In genomic region chr5:21236104-21236503, GRCh38 we compare ENCODE assay signal across 18 cellular contexts.
A peak's percentile ranks its signal among the peaks of the same experiment; 100 is the strongest.
DNase-seq lines count a peak whose midpoint lies in the region; ATAC-seq, FAIRE-seq and TF ChIP-seq lines count a peak whose summit lies in the region.
"Had no signal": no experiment of that assay in that cellular context is flagged by ENCODE, and none has a peak within 500 bp of the region (broad histone marks: within the 10 kb centered on the region; RNA-seq: fewer than 3 reads in every experiment).

No MANE protein-coding gene starts in this region.

- H2AFZ ChIP-seq in endothelial cell of umbilical vein (ENCODE audit: low read depth, low read length) (no peak overlapping the region), smooth muscle cell (ENCODE audit: low read depth) (no peak overlapping the region)

- H3K9me1 ChIP-seq in endothelial cell of umbilical vein (replicated peaks; ENCODE audit: control insufficient read depth, extremely low read depth, insufficient read depth, low read length): no peaks in the 10 kb centered on the region

- H3K36me3 ChIP-seq in endothelial cell of umbilical vein (ENCODE audit: control insufficient read depth in 2 of 2, extremely low read depth in 1 of 2, insufficient read depth in 2 of 2, low read length in 2 of 2): no peaks in the 10 kb centered on the region
- no peaks in the 10 kb centered on the region for H3K36me3 ChIP-seq in smooth muscle cell (ENCODE audit: low read depth)
- H3K36me3 ChIP-seq: Peyer's patch, SJCRH30 had no signal

- H3K4me2 ChIP-seq in endothelial cell of umbilical vein (ENCODE audit: insufficient read depth, low read length): peak overlapping the region; percentile 59
- no peak overlapping the region for H3K4me2 ChIP-seq in smooth muscle cell

- H4K20me1 ChIP-seq in endothelial cell of umbilical vein (replicated peaks; ENCODE audit: control insufficient read depth, extremely low read depth, insufficient read depth, low read length) (no peaks in the 10 kb centered on the region), smooth muscle cell (ENCODE audit: low read depth) (no peaks in the 10 kb centered on the region)

- H3F3A ChIP-seq in smooth muscle cell (ENCODE audit: low read depth): no peaks in the 10 kb centered on the region

- H3K27me3 ChIP-seq in endothelial cell of umbilical vein (ENCODE audit: control insufficient read depth in 2 of 2, insufficient read depth in 2 of 2, low read length in 2 of 2) (no peaks in the 10 kb centered on the region), smooth muscle cell (ENCODE audit: low read depth) (no peaks in the 10 kb centered on the region)
- H3K27me3 ChIP-seq: Peyer's patch, SJCRH30 had no signal

- no peak for FAIRE-seq in endothelial cell of umbilical vein (lab: Jason Lieb, UNC)
- FAIRE-seq: G401.6, GM12892, GM18507 had no signal

- DNase-seq in NCI-H2171 treated with DMSO at 0.1 percent for 48 hours (lab: John Stamatoyannopoulos, UW) (peak; percentile 15), NCI-H2171 (lab: John Stamatoyannopoulos, UW) (no peak), NCI-H69 (lab: John Stamatoyannopoulos, UW) (peak; percentile 55), endothelial cell of umbilical vein (ENCODE audit: low read depth, low spot score) (no peak), smooth muscle cell (lab: John Stamatoyannopoulos, UW; ENCODE audit: unreplicated experiment) (no peak), substantia nigra (lab: John Stamatoyannopoulos, UW) (no peak), NCI-H82 treated with DMSO at 0.1 percent for 48 hours (lab: John Stamatoyannopoulos, UW; ENCODE audit: unreplicated experiment) (no peak)
- DNase-seq: Kasumi-1, NCI-H1105, NCI-H2081 treated with DMSO at 0.1 percent for 48 hours, NCI-H510A treated with DMSO at 0.1 percent for 48 hours, Peyer's patch, SJCRH30 had no signal

- TF ChIP-seq POLR2A in endothelial cell of umbilical vein (IDR thresholded peaks at IDR 0.05; ENCODE audit: low read depth, low read length): no peak

- 85% methylated on average over 1 of the region's 1 CpG for WGBS in smooth muscle cell (ENCODE audit: low lambda C conversion rate)

- H3K9ac ChIP-seq in endothelial cell of umbilical vein (replicated peaks; ENCODE audit: extremely low read depth, insufficient read depth, low read length): no peak overlapping the region
- H3K9ac ChIP-seq in smooth muscle cell (ENCODE audit: low read depth): no peak overlapping the region

- no peaks in the 10 kb centered on the region for H3K9me3 ChIP-seq in endothelial cell of umbilical vein (replicated peaks; ENCODE audit: control insufficient read depth, insufficient read depth, low read length)
- no peaks in the 10 kb centered on the region for H3K9me3 ChIP-seq in smooth muscle cell (replicated peaks; ENCODE audit: low read depth)
- H3K9me3 ChIP-seq: Peyer's patch, SJCRH30 had no signal

- CTCF ChIA-PET in endothelial cell of umbilical vein (lab: Charles Lee): no interaction called here

- H3K4me1 ChIP-seq in endothelial cell of umbilical vein (ENCODE audit: control insufficient read depth, extremely low read depth, insufficient read depth, low read length): peaks cover 12% of the 10 kb centered on the region
- no peaks in the 10 kb centered on the region for H3K4me1 ChIP-seq in smooth muscle cell (ENCODE audit: low read depth)
- H3K4me1 ChIP-seq: Peyer's patch, SJCRH30 had no signal

- ATAC-seq in GM18861 (IDR thresholded peaks at IDR 0.05; ENCODE audit: unreplicated experiment): no peak

- H3K27ac ChIP-seq in endothelial cell of umbilical vein (ENCODE audit: insufficient read depth, low read depth, low read length): peak overlapping the region; percentile 44
- peak overlapping the region; percentile 83 for H3K27ac ChIP-seq in smooth muscle cell (ENCODE audit: low read depth)
- H3K27ac ChIP-seq in substantia nigra (ENCODE audit: low read depth, low read length, poor library complexity, severe bottlenecking): no peak overlapping the region
- H3K27ac ChIP-seq: 22Rv1, Peyer's patch, SJCRH30 had no signal

- H3K79me2 ChIP-seq in endothelial cell of umbilical vein (ENCODE audit: control insufficient read depth, insufficient read depth, low read length) (no peaks in the 10 kb centered on the region), smooth muscle cell (ENCODE audit: low read depth) (no peaks in the 10 kb centered on the region)

- intact Hi-C loops in endothelial cell of umbilical vein (cut with micrococcal nuclease): loop anchor here (2.0 kb wide), 1 partner anchor 83 kb away; no protein-coding TSS in a partner anchor

- POLR2A ChIA-PET in endothelial cell of umbilical vein (lab: Charles Lee): no interaction called here

- no peak for TF ChIP-seq CTCF in endothelial cell of umbilical vein (IDR thresholded peaks at IDR 0.05; ENCODE audit: extremely low read depth in 1 of 2, insufficient read depth in 1 of 2, low read depth in 1 of 2, low read length in 2 of 2)
- no peak for TF ChIP-seq CTCF in smooth muscle cell (IDR thresholded peaks at IDR 0.05; ENCODE audit: borderline replicate concordance, insufficient read depth, poor library complexity, severe bottlenecking)

- H3K4me3 ChIP-seq in endothelial cell of umbilical vein (replicated peaks in 1 of 3; ENCODE audit: insufficient read depth in 1 of 3, low read depth in 1 of 3, low read length in 3 of 3) (no peak overlapping the region), smooth muscle cell (no peak overlapping the region)
- H3K4me3 ChIP-seq: Peyer's patch, SJCRH30 had no signal

- BruUV-seq in endothelial cell of umbilical vein (replicated peaks; lab: Mats Ljungman, UMichigan): no TSS peak

- dilution Hi-C loops in endothelial cell of umbilical vein (cut with MboI; ENCODE audit: extremely low pct_ligation_motif_present, low sequenced_read_pairs): no loop called here

TF ChIP-seq in endothelial cell of umbilical vein, 7 proteins besides CTCF, POLR2A, EP300 and RAD21:
- TF ChIP-seq JUN (IDR thresholded peaks at IDR 0.05; ENCODE audit: borderline replicate concordance, insufficient read depth, insufficient read length, low read depth) (no peak), GATA2 (IDR thresholded peaks at IDR 0.05; ENCODE audit: insufficient read depth, insufficient read length, low read depth, low read length) (no peak)

Comparison
In these comparisons a context has a peak if more than half of its experiments do, and no peak if none do; other contexts are left out.
1. DNase-seq: peak in NCI-H2171 treated with DMSO at 0.1 percent for 48 hours (single experiment) and NCI-H69 (single experiment); none in NCI-H2171 (single experiment), endothelial cell of umbilical vein (single experiment), smooth muscle cell (single experiment), substantia nigra (0 of 49) and NCI-H82 treated with DMSO at 0.1 percent for 48 hours (single experiment).